1 cellular context compared by ENCODE assay signal in the genomic region with DNA sequence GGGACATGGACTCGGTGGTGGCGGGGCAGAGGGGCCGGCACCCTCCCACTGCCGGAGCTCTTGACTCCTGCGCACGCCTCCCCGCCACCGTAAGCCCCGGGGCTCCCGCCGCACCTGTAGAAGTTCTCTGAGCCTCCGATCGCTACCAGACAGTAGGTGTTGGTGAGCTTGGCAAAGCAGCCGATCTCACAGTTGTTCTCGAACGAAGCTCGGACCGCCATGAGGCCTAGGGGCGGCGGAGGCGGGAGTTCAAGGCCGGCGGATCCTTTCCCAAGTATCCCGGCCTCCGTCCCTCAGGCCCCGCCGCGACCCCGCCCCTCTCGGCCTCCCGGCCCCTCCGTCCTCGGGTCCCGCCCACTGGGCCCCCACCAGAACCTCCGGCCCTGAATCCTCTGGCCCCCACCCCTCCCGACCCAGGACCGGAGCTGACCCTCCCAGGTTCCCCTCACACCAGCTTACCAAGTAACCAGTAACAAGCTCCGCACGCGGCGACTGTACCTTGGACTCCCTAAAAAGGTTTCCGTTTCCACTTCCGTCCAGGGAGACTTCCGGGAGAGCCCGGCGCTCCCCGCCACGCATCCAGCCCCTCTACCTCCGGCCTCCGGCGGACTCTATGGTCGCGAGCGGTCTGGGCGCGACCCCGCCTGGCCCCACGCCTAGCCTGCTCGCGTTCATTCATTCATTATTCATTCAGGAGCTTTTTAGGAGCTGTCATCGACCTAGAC.
TF ChIP-seq lines count a peak whose summit lies in the region.

EIF6 (minus strand) TSS at position 506 of the 725 bp plus-strand sequence; CDS start at position 221, 285 bp downstream.

TF ChIP-seq in GM23338, 12 proteins besides CTCF, POLR2A, EP300 and RAD21 (continued from another document):
- TF ChIP-seq, protein P1, sequence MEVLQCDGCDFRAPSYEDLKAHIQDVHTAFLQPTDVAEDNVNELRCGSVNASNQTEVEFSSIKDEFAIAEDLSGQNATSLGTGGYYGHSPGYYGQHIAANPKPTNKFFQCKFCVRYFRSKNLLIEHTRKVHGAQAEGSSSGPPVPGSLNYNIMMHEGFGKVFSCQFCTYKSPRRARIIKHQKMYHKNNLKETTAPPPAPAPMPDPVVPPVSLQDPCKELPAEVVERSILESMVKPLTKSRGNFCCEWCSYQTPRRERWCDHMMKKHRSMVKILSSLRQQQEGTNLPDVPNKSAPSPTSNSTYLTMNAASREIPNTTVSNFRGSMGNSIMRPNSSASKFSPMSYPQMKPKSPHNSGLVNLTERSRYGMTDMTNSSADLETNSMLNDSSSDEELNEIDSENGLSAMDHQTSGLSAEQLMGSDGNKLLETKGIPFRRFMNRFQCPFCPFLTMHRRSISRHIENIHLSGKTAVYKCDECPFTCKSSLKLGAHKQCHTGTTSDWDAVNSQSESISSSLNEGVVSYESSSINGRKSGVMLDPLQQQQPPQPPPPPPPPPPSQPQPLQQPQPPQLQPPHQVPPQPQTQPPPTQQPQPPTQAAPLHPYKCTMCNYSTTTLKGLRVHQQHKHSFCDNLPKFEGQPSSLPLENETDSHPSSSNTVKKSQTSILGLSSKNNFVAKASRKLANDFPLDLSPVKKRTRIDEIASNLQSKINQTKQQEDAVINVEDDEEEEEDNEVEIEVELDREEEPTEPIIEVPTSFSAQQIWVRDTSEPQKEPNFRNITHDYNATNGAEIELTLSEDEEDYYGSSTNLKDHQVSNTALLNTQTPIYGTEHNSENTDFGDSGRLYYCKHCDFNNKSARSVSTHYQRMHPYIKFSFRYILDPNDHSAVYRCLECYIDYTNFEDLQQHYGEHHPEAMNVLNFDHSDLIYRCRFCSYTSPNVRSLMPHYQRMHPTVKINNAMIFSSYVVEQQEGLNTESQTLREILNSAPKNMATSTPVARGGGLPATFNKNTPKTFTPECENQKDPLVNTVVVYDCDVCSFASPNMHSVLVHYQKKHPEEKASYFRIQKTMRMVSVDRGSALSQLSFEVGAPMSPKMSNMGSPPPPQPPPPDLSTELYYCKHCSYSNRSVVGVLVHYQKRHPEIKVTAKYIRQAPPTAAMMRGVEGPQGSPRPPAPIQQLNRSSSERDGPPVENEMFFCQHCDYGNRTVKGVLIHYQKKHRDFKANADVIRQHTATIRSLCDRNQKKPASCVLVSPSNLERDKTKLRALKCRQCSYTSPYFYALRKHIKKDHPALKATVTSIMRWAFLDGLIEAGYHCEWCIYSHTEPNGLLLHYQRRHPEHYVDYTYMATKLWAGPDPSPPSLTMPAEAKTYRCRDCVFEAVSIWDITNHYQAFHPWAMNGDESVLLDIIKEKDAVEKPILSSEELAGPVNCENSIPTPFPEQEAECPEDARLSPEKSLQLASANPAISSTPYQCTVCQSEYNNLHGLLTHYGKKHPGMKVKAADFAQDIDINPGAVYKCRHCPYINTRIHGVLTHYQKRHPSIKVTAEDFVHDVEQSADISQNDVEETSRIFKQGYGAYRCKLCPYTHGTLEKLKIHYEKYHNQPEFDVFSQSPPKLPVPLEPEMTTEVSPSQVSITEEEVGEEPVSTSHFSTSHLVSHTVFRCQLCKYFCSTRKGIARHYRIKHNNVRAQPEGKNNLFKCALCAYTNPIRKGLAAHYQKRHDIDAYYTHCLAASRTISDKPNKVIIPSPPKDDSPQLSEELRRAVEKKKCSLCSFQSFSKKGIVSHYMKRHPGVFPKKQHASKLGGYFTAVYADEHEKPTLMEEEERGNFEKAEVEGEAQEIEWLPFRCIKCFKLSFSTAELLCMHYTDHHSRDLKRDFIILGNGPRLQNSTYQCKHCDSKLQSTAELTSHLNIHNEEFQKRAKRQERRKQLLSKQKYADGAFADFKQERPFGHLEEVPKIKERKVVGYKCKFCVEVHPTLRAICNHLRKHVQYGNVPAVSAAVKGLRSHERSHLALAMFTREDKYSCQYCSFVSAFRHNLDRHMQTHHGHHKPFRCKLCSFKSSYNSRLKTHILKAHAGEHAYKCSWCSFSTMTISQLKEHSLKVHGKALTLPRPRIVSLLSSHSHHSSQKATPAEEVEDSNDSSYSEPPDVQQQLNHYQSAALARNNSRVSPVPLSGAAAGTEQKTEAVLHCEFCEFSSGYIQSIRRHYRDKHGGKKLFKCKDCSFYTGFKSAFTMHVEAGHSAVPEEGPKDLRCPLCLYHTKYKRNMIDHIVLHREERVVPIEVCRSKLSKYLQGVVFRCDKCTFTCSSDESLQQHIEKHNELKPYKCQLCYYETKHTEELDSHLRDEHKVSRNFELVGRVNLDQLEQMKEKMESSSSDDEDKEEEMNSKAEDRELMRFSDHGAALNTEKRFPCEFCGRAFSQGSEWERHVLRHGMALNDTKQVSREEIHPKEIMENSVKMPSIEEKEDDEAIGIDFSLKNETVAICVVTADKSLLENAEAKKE (CRISPR knock-in tag; IDR thresholded peaks at IDR 0.05), result no peak
- TF ChIP-seq EZH2phosphoT487 (IDR thresholded peaks at IDR 0.05; ENCODE audit: unreplicated experiment), result no peak
- TF ChIP-seq POLR2AphosphoS5 (IDR thresholded peaks at IDR 0.05; ENCODE audit: low read depth), result peak; percentile 79
- TF ChIP-seq JUNB (IDR thresholded peaks at IDR 0.05; ENCODE audit: unreplicated experiment), result no peak
- no peak for TF ChIP-seq STAT1 (IDR thresholded peaks at IDR 0.05; ENCODE audit: unreplicated experiment)
- TF ChIP-seq ZNF331 (CRISPR knock-in tag; IDR thresholded peaks at IDR 0.05; ENCODE audit: low read depth), result no peak
- TF ChIP-seq CREB1 (CRISPR knock-in tag; IDR thresholded peaks at IDR 0.05; ENCODE audit: low read depth), result 0 out of 2 replicates have a peak, but pooled peaks have one; percentile 21
- TF ChIP-seq, protein P2, sequence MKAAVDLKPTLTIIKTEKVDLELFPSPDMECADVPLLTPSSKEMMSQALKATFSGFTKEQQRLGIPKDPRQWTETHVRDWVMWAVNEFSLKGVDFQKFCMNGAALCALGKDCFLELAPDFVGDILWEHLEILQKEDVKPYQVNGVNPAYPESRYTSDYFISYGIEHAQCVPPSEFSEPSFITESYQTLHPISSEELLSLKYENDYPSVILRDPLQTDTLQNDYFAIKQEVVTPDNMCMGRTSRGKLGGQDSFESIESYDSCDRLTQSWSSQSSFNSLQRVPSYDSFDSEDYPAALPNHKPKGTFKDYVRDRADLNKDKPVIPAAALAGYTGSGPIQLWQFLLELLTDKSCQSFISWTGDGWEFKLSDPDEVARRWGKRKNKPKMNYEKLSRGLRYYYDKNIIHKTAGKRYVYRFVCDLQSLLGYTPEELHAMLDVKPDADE (IDR thresholded peaks at IDR 0.05), result peak; percentile 60; the same call in 1 of the 2 replicates
- no peak for TF ChIP-seq EZH2 (IDR thresholded peaks at IDR 0.05; ENCODE audit: low read depth, unreplicated experiment)
- TF ChIP-seq NANOG (IDR thresholded peaks at IDR 0.05; ENCODE audit: borderline replicate concordance), result no peak
